In genomic region chr3:57892423-57892822, GRCh38 we compare ENCODE assay signal across 18 cellular contexts.
DNase-seq lines count a peak whose midpoint lies in the region; ATAC-seq, FAIRE-seq and TF ChIP-seq lines count a peak whose summit lies in the region.
"Had no signal": no experiment of that assay in that cellular context is flagged by ENCODE, and none has a peak within 500 bp of the region (broad histone marks: within the 10 kb centered on the region; RNA-seq: fewer than 3 reads in every experiment).

No MANE protein-coding gene starts in this region.

- TF ChIP-seq POLR2A in GM12891 (IDR thresholded peaks at IDR 0.05; ENCODE audit: low read depth, low read length) (no peak), esophagus squamous epithelium (IDR thresholded peaks at IDR 0.05) (no peak)

- H3K9me3 Mint-ChIP-seq in activated T-cell treated with anti-CD3 and anti-CD28 coated beads, Interleukin-2, amount 50 U/mL, for 24 hours = no peaks in the 10 kb centered on the region
- H3K9me3 Mint-ChIP-seq: activated naive CD4-positive, alpha-beta T cell treated with anti-CD3 and anti-CD28 coated beads for 36 hours had no signal

- no peaks in the 10 kb centered on the region for H3K4me1 ChIP-seq in esophagus squamous epithelium
- peaks cover 8% of the 10 kb centered on the region for H3K4me1 ChIP-seq in rectal smooth muscle tissue (ENCODE audit: control insufficient read depth, insufficient read depth, low read length)

- intact Hi-C loops in esophagus squamous epithelium (cut with DNase I) = no loop called here

- peak overlapping the region; percentile 51 to 78 (median 74) for H3K27ac ChIP-seq in esophagus squamous epithelium
- peak overlapping the region; percentile 93 for H3K27ac ChIP-seq in rectal smooth muscle tissue (ENCODE audit: low read depth, low read length)
- H3K27ac ChIP-seq: cardiac muscle cell had no signal

- peaks cover 0 to 43% (median 0%) of the 10 kb centered on the region in 3 donors for H3K36me3 ChIP-seq in esophagus squamous epithelium
- H3K36me3 ChIP-seq in rectal smooth muscle tissue (ENCODE audit: control insufficient read depth, insufficient read depth, low read length) = no peaks in the 10 kb centered on the region

- no peak overlapping the region for H3K4me3 Mint-ChIP-seq in T-helper 17 cell
- H3K4me3 Mint-ChIP-seq in activated T-cell treated with anti-CD3 and anti-CD28 coated beads, Interleukin-2, amount 50 U/mL, for 24 hours = no peak overlapping the region
- H3K4me3 Mint-ChIP-seq: activated CD4-positive, alpha-beta T cell treated with anti-CD3 and anti-CD28 coated beads for 36 hours; activated naive CD4-positive, alpha-beta T cell treated with anti-CD3 and anti-CD28 coated beads for 36 hours had no signal

- H3K27me3 ChIP-seq in esophagus squamous epithelium (no peaks in the 10 kb centered on the region), rectal smooth muscle tissue (ENCODE audit: control insufficient read depth, insufficient read depth, low read length) (no peaks in the 10 kb centered on the region)
- H3K27me3 ChIP-seq: cardiac muscle cell had no signal

- peak overlapping the region; percentile 51 for H3K27ac Mint-ChIP-seq in T-helper 17 cell
- no peak overlapping the region for H3K27ac Mint-ChIP-seq in activated T-cell treated with anti-CD3 and anti-CD28 coated beads, Interleukin-2, amount 50 U/mL, for 24 hours
- H3K27ac Mint-ChIP-seq: activated CD4-positive, alpha-beta T cell treated with anti-CD3 and anti-CD28 coated beads for 36 hours; activated naive CD4-positive, alpha-beta T cell treated with anti-CD3 and anti-CD28 coated beads for 36 hours had no signal

- no peaks in the 10 kb centered on the region for H3K4me1 Mint-ChIP-seq in T-helper 17 cell
- no peaks in the 10 kb centered on the region for H3K4me1 Mint-ChIP-seq in activated T-cell treated with anti-CD3 and anti-CD28 coated beads, Interleukin-2, amount 50 U/mL, for 24 hours (ENCODE audit: low read depth)
- H3K4me1 Mint-ChIP-seq: activated CD4-positive, alpha-beta T cell treated with anti-CD3 and anti-CD28 coated beads for 36 hours had no signal

- no peak for TF ChIP-seq CTCF in esophagus squamous epithelium (IDR thresholded peaks at IDR 0.05)

- ATAC-seq in T-helper 17 cell = no peak
- ATAC-seq: activated CD4-positive, alpha-beta T cell treated with anti-CD3 and anti-CD28 coated beads for 36 hours; mucosa of descending colon had no signal

- H3K4me3 ChIP-seq in esophagus squamous epithelium (peak overlapping the region in 3 of 4 donors; percentile 23 to 47 (median 32)), rectal smooth muscle tissue (ENCODE audit: low read length) (peak overlapping the region; percentile 52)
- H3K4me3 ChIP-seq: cardiac muscle cell, mucosa of descending colon had no signal

- no peaks in the 10 kb centered on the region for H3K9me3 ChIP-seq in T-helper 17 cell (ENCODE audit: control insufficient read depth, low read length, poor library complexity, severe bottlenecking)
- H3K9me3 ChIP-seq in esophagus squamous epithelium = no peaks in the 10 kb centered on the region
- H3K9me3 ChIP-seq: mucosa of descending colon had no signal

- no peaks in the 10 kb centered on the region for H3K36me3 Mint-ChIP-seq in T-helper 17 cell (ENCODE audit: low read depth)
- peaks cover 36% of the 10 kb centered on the region for H3K36me3 Mint-ChIP-seq in activated T-cell treated with anti-CD3 and anti-CD28 coated beads, Interleukin-2, amount 50 U/mL, for 24 hours (ENCODE audit: low read depth)

- peak; percentile 69 for FAIRE-seq in GM12891 (lab: Jason Lieb, UNC)
- FAIRE-seq: G401.6 had no signal

- no peak overlapping the region for H3K9ac ChIP-seq in rectal smooth muscle tissue (ENCODE audit: low read length)

- WGBS in esophagus squamous epithelium, 2 donors = 79 to 88% methylated on average over 3 of the region's 3 CpGs

- DNase-seq in GM12891 (ENCODE audit: insufficient read length, low spot score) (no peak), T-helper 17 cell (no peak), esophagus squamous epithelium (lab: John Stamatoyannopoulos, UW) (no peak), DMS79 (lab: John Stamatoyannopoulos, UW) (no peak), NCI-H1436 (lab: John Stamatoyannopoulos, UW) (no peak), occipital lobe (lab: John Stamatoyannopoulos, UW) (no peak)
- DNase-seq in activated T-cell treated with anti-CD3 and anti-CD28 coated beads, Interleukin-2, amount 50 U/mL, for 24 hours = no peak
- DNase-seq: activated CD4-positive, alpha-beta T cell treated with anti-CD3 and anti-CD28 coated beads for 36 hours; activated naive CD4-positive, alpha-beta T cell treated with anti-CD3 and anti-CD28 coated beads for 36 hours; COR-L47; glutamatergic neuron; mucosa of descending colon; NCI-H2107; NCI-H82; stimulated activated CD4-positive, alpha-beta T cell treated with anti-CD3 and anti-CD28 coated beads, Interleukin-12 subunit alpha, Interleukin-12 subunit beta, amount 100 ng/mL, for 4 hours had no signal

- no peaks in the 10 kb centered on the region for H3K27me3 Mint-ChIP-seq in T-helper 17 cell
- H3K27me3 Mint-ChIP-seq in activated T-cell treated with anti-CD3 and anti-CD28 coated beads, Interleukin-2, amount 50 U/mL, for 24 hours = no peaks in the 10 kb centered on the region
- H3K27me3 Mint-ChIP-seq: activated CD4-positive, alpha-beta T cell treated with anti-CD3 and anti-CD28 coated beads for 36 hours had no signal

TF ChIP-seq in GM12891, 5 proteins besides CTCF, POLR2A, EP300 and RAD21:
- TF ChIP-seq SPI1 (IDR thresholded peaks at IDR 0.05; ENCODE audit: low read depth, low read length) = no peak
- no peak for TF ChIP-seq PAX5 (IDR thresholded peaks at IDR 0.05; ENCODE audit: insufficient read depth, low read length, severe bottlenecking)
- TF ChIP-seq TAF1 (IDR thresholded peaks at IDR 0.05; ENCODE audit: low read depth, low read length) = no peak
- no peak for TF ChIP-seq POLR2AphosphoS5 (IDR thresholded peaks at IDR 0.05; ENCODE audit: low read depth, low read length)
- TF ChIP-seq POU2F2 (IDR thresholded peaks at IDR 0.05; ENCODE audit: low read depth, low read length) = no peak
